17 cellular contexts compared by ENCODE assay signal in genomic region chr16:50523710-50524109, GRCh38. TPM values are rescaled to one million over a fixed set of nuclear protein-coding genes. Genes with fewer than 3 reads are reported as not detected.
DNase-seq lines count a peak whose midpoint lies in the region; ATAC-seq lines count a peak whose summit lies in the region.
"Had no signal": no experiment of that assay in that cellular context is flagged by ENCODE, and none has a peak within 500 bp of the region (broad histone marks: within the 10 kb centered on the region; RNA-seq: fewer than 3 reads in every experiment).

No MANE protein-coding gene starts in this region.

- H3K27ac ChIP-seq in caudate nucleus (ENCODE audit: low read depth, low read length) = no peak overlapping the region
- H3K27ac ChIP-seq: A549, C4-2B had no signal

- DNase-seq in ecto neural progenitor cell (ENCODE audit: low spot score) (peak; percentile 19), islet precursor cell (peak; percentile 30), sciatic nerve (ENCODE audit: low spot score) (peak; percentile 48), NCI-H1092 (lab: John Stamatoyannopoulos, UW) (no peak), caudate nucleus (lab: John Stamatoyannopoulos, UW) (no peak)
- DNase-seq in activated T-cell treated with anti-CD3 and anti-CD28 coated beads, Interleukin-2, amount 50 U/mL, for 4 hours = no peak
- DNase-seq: BE2C, COR-L47, DMS153, DMS79 treated with DMSO at 0.1 percent for 48 hours, EL, H7 had no signal

- H3K36me3 Mint-ChIP-seq in activated T-cell treated with anti-CD3 and anti-CD28 coated beads, Interleukin-2, amount 50 U/mL, for 4 hours (ENCODE audit: insufficient read depth) = no peaks in the 10 kb centered on the region
- H3K36me3 Mint-ChIP-seq: CD8-positive, alpha-beta T cell had no signal

- H3K4me3 Mint-ChIP-seq in activated T-cell treated with anti-CD3 and anti-CD28 coated beads, Interleukin-2, amount 50 U/mL, for 4 hours = no peak overlapping the region
- H3K4me3 Mint-ChIP-seq: CD8-positive, alpha-beta T cell; GM23338 had no signal

- H3K27me3 Mint-ChIP-seq in activated T-cell treated with anti-CD3 and anti-CD28 coated beads, Interleukin-2, amount 50 U/mL, for 4 hours (ENCODE audit: low read depth) = peaks cover 15% of the 10 kb centered on the region

- peaks cover 5% of the 10 kb centered on the region for H3K9me3 Mint-ChIP-seq in activated T-cell treated with anti-CD3 and anti-CD28 coated beads, Interleukin-2, amount 50 U/mL, for 4 hours
- H3K9me3 Mint-ChIP-seq: CD8-positive, alpha-beta T cell had no signal

- no peak for ATAC-seq in sciatic nerve
- ATAC-seq in activated T-cell treated with anti-CD3 and anti-CD28 coated beads, Interleukin-2, amount 50 U/mL, for 4 hours = no peak
- ATAC-seq: A549; CD8-positive, alpha-beta T cell; GM23338; HepG2 had no signal

- intact Hi-C loops in sciatic nerve (cut with DNase I) = no loop called here

- H3K4me1 Mint-ChIP-seq in activated T-cell treated with anti-CD3 and anti-CD28 coated beads, Interleukin-2, amount 50 U/mL, for 4 hours (ENCODE audit: low read depth) = no peaks in the 10 kb centered on the region
- H3K4me1 Mint-ChIP-seq: GM23338 had no signal

RNA-seq across cellular contexts. Expression of gene NKD1, which starts 24.5 kb away (rescaled TPM):
- total RNA-seq in sciatic nerve = 37.0 TPM
- 1 to 10 TPM; 1.2 to 2.8 (median 1.6) TPM for total RNA-seq in activated T-cell treated with anti-CD3 and anti-CD28 coated beads, Interleukin-2, amount 50 U/mL, for 4 hours

Comparison
In these comparisons a context has a peak if more than half of its experiments do, and no peak if none do; other contexts are left out.
1. DNase-seq: peak in ecto neural progenitor cell (single experiment), islet precursor cell (single experiment) and sciatic nerve (single experiment); none in NCI-H1092 (single experiment), activated T-cell treated with anti-CD3 and anti-CD28 coated beads, Interleukin-2, amount 50 U/mL, for 4 hours (single experiment) and caudate nucleus (0 of 61).
2. RNA of gene NKD1, which starts 24.5 kb away (total RNA-seq): 37.0 TPM in sciatic nerve (single experiment); 1.2 to 2.8 TPM in activated T-cell treated with anti-CD3 and anti-CD28 coated beads, Interleukin-2, amount 50 U/mL, for 4 hours; every median in the first group is over 10 times any median in the second.